ENCODE assay signal across 14 cellular contexts in the genomic region with DNA sequence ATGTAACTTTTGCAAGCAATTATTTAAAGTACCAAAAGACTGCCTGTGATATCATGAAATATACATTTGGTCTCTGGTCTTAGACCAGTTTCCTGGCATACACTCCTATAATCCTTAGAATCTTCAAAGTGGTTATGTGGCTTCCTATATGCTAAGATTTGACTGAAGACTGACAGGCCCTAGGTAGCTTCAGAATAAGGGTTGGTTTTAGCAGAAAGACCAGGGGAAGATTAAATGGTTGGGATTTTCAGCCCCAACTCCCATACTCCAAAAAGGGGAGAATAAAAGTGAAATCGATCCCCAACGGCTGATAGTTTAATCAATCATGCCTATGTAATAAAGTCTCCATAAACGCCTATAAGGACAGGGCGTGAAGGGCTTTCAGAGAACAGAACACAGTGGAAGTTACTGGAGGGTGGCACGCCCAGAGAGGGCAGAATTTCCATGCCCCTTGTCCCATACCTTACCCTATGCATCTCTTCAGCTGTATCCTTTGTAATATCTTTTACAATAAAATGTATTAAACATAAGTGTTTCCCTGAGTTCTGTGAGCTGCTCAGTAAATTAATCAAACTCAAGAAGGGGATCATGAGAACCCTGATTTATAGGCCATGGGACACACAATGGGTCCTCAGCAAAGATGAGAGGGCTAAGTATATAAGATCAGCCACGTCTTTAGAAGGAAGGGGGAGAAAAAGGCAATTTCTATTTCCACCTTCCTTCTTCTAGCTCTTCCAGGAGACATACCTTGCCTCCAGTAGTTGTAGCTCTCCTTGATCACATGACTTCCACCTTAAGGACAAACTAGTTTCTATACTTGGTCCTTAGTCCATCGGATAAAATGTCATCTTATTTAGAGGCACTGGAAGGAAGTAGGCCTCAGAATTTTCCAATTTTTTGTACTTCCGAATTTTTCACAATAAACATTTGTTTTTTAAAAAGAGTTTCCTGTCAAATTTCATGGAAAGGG.
"Had no signal": no experiment of that assay in that cellular context is flagged by ENCODE, and none has a peak within 500 bp of the region (broad histone marks: within the 10 kb centered on the region; RNA-seq: fewer than 3 reads in every experiment).

No MANE protein-coding gene starts in this region.

- H3K27ac ChIP-seq: gastrocnemius medialis, neural progenitor cell, SJCRH30, spleen, stomach, testis had no signal

- H3K27me3 ChIP-seq: dorsolateral prefrontal cortex, gastrocnemius medialis, neural progenitor cell, SJCRH30, spleen, stomach, testis had no signal

- H3K4me1 Mint-ChIP-seq: endodermal cell, neural progenitor cell had no signal

- ATAC-seq: activated T-cell treated with anti-CD3 and anti-CD28 coated beads, Interleukin-2, amount 50 U/mL, for 4 hours; gastrocnemius medialis; left lobe of liver; sciatic nerve had no signal

- DNase-seq: activated CD4-positive, alpha-beta T cell treated with anti-CD3 and anti-CD28 coated beads, Interleukin-2, amount 50 U/mL, for 1 hour; activated CD4-positive, CD25-positive, alpha-beta regulatory T cell; activated gamma-delta T cell; activated T-cell treated with anti-CD3 and anti-CD28 coated beads, Interleukin-2, amount 50 U/mL, for 4 hours; dorsolateral prefrontal cortex; endodermal cell; gastrocnemius medialis; SJCRH30; spleen; stomach; testis had no signal

- H3K4me3 ChIP-seq: dorsolateral prefrontal cortex, gastrocnemius medialis, neural progenitor cell, SJCRH30, spleen, stomach, testis had no signal

- H3K4me3 Mint-ChIP-seq: activated T-cell treated with anti-CD3 and anti-CD28 coated beads, Interleukin-2, amount 50 U/mL, for 4 hours; endodermal cell; neural progenitor cell had no signal

- H3K9me3 Mint-ChIP-seq: activated T-cell treated with anti-CD3 and anti-CD28 coated beads, Interleukin-2, amount 50 U/mL, for 4 hours had no signal

- H3K9me3 ChIP-seq: gastrocnemius medialis, SJCRH30, stomach, testis had no signal

- H3K4me1 ChIP-seq: neural progenitor cell, SJCRH30, testis had no signal
